Comparison of ENCODE assay signal across 20 cellular contexts in genomic region chr2:146363731-146364130, GRCh38.
"Had no signal": no experiment of that assay in that cellular context is flagged by ENCODE, and none has a peak within 500 bp of the region (broad histone marks: within the 10 kb centered on the region; RNA-seq: fewer than 3 reads in every experiment).

No MANE protein-coding gene starts in this region.

- H3K36me3 ChIP-seq: neural progenitor cell, sigmoid colon, tibial nerve, uterus had no signal

- H3K9ac ChIP-seq: neural progenitor cell, parathyroid adenoma had no signal

- H3K4me3 ChIP-seq: lung, neural progenitor cell, sigmoid colon, tibial nerve, uterus had no signal

- H3K27ac ChIP-seq: neural progenitor cell, parathyroid adenoma, sigmoid colon, tibial nerve, uterus had no signal

- H3K27me3 Mint-ChIP-seq: activated B cell treated with CpG ODN at 0.5 μM for 24 hours; activated CD8-positive, alpha-beta T cell treated with anti-CD3 and anti-CD28 coated beads for 36 hours; activated naive CD4-positive, alpha-beta T cell treated with anti-CD3 and anti-CD28 coated beads, Interleukin-2, amount 50 U/mL, for 24 hours; brain had no signal

- H3K27ac Mint-ChIP-seq: activated B cell treated with CpG ODN at 0.5 μM for 24 hours; activated CD8-positive, alpha-beta T cell treated with anti-CD3 and anti-CD28 coated beads for 36 hours; activated naive CD4-positive, alpha-beta T cell treated with anti-CD3 and anti-CD28 coated beads, Interleukin-2, amount 50 U/mL, for 24 hours; brain; neural progenitor cell had no signal

- H3K4me3 Mint-ChIP-seq: activated B cell treated with CpG ODN at 0.5 μM for 24 hours; activated CD8-positive, alpha-beta T cell treated with anti-CD3 and anti-CD28 coated beads for 36 hours; activated naive CD4-positive, alpha-beta T cell treated with anti-CD3 and anti-CD28 coated beads, Interleukin-2, amount 50 U/mL, for 24 hours; brain; neural progenitor cell had no signal

- H2AFZ ChIP-seq: neural progenitor cell, parathyroid adenoma had no signal

- H3K27me3 ChIP-seq: neural progenitor cell, sigmoid colon, tibial nerve, uterus had no signal

- H3K9me3 ChIP-seq: sigmoid colon, tibial nerve, uterus had no signal

- ATAC-seq: activated CD8-positive, alpha-beta T cell treated with anti-CD3 and anti-CD28 coated beads for 36 hours had no signal

- H3K9me3 Mint-ChIP-seq: activated B cell treated with CpG ODN at 0.5 μM for 24 hours, neural progenitor cell had no signal

- DNase-seq: activated B cell treated with CpG ODN at 0.5 μM for 24 hours; activated CD4-positive, alpha-beta T cell treated with anti-CD3 and anti-CD28 coated beads for 48 hours; activated CD8-positive, alpha-beta memory T cell treated with anti-CD3 and anti-CD28 coated beads, Interleukin-2, amount 50 U/mL, for 4 hours; activated CD8-positive, alpha-beta T cell treated with anti-CD3 and anti-CD28 coated beads for 36 hours; activated effector memory CD4-positive, alpha-beta T cell treated with anti-CD3 and anti-CD28 coated beads, Interleukin-2, amount 50 U/mL, for 16 hours; activated T-cell treated with anti-CD3 and anti-CD28 coated beads, Interleukin-2, amount 50 U/mL, for 48 hours; amygdala; cortex of kidney; effector CD8-positive, alpha-beta T cell; islet precursor cell; sigmoid colon; stimulated activated CD4-positive, alpha-beta T cell treated with anti-CD3 and anti-CD28 coated beads, Interleukin-12 subunit alpha, Interleukin-12 subunit beta, amount 100 ng/mL, for 4 hours; stimulated activated CD4-positive, alpha-beta T cell treated with anti-CD3 and anti-CD28 coated beads, Interleukin-2, amount 100 ng/mL, for 24 hours; uterus had no signal

- H3K36me3 Mint-ChIP-seq: activated naive CD4-positive, alpha-beta T cell treated with anti-CD3 and anti-CD28 coated beads, Interleukin-2, amount 50 U/mL, for 24 hours; brain; neural progenitor cell had no signal

- H3K4me2 ChIP-seq: neural progenitor cell had no signal

- H3K4me1 ChIP-seq: neural progenitor cell, parathyroid adenoma, sigmoid colon, tibial nerve, uterus had no signal

- H3K4me1 Mint-ChIP-seq: activated B cell treated with CpG ODN at 0.5 μM for 24 hours; activated naive CD4-positive, alpha-beta T cell treated with anti-CD3 and anti-CD28 coated beads, Interleukin-2, amount 50 U/mL, for 24 hours; neural progenitor cell had no signal
